Comparison of ENCODE assay signal across 1 cellular context in the genomic region with DNA sequence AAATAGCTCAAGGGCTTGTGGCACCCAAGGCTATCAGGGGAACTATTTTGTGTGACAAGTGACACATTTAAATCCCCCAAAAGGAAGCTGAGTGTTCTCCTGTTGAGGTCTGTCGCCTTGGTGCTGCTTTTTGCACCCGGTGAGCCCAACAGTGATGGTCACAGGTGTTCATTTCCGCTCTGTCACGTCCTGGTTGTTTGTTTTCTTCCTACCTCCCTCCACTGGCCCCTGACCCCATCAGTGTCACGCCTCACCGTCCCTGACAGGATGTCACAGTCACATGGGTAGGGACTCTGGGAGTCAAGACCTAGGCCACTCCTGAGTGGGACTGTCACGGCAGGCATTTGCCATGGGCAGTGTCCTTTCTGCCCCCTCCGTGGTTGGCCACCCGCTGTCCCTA.
TF ChIP-seq lines count a peak whose summit lies in the region.

No MANE protein-coding gene starts in this region.

TF ChIP-seq in SK-N-SH, 30 proteins besides CTCF, POLR2A, EP300 and RAD21 (continued from another document):
- TF ChIP-seq, protein P1, sequence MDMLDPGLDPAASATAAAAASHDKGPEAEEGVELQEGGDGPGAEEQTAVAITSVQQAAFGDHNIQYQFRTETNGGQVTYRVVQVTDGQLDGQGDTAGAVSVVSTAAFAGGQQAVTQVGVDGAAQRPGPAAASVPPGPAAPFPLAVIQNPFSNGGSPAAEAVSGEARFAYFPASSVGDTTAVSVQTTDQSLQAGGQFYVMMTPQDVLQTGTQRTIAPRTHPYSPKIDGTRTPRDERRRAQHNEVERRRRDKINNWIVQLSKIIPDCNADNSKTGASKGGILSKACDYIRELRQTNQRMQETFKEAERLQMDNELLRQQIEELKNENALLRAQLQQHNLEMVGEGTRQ (IDR thresholded peaks at IDR 0.05; ENCODE audit: borderline replicate concordance, low read depth, low read length), result no peak
- TF ChIP-seq RXRA (IDR thresholded peaks at IDR 0.05; ENCODE audit: borderline replicate concordance, low read depth) (no peak), EZH2phosphoT487 (IDR thresholded peaks at IDR 0.05; ENCODE audit: borderline replicate concordance, low read depth) (no peak), ELF1 (IDR thresholded peaks at IDR 0.05) (no peak), MEF2A (IDR thresholded peaks at IDR 0.05; ENCODE audit: borderline replicate concordance, low read depth) (no peak), MXI1 (IDR thresholded peaks at IDR 0.05; ENCODE audit: low read depth, low read length) (no peak)
